21 cellular contexts compared by ENCODE assay signal in genomic region chrX:122586831-122587230, GRCh38.
"Had no signal": no experiment of that assay in that cellular context is flagged by ENCODE, and none has a peak within 500 bp of the region (broad histone marks: within the 10 kb centered on the region; RNA-seq: fewer than 3 reads in every experiment).

No MANE protein-coding gene starts in this region.

- ATAC-seq: heart right ventricle; natural killer cell; pancreas; right lobe of liver; stimulated activated memory B cell treated with anti-CD40 and anti-IgM and Interleukin-4, amounts not matched to agents 10 μg/mL and 1 μg/mL and 100 μg/mL, for 72 hours; T-helper 17 cell had no signal

- H3K9me3 ChIP-seq: heart right ventricle, pancreas, right lobe of liver, spleen, thoracic aorta, upper lobe of left lung had no signal

- H3K27ac ChIP-seq: coronary artery, heart right ventricle, pancreas, right lobe of liver, spleen, thoracic aorta, upper lobe of left lung, WERI-Rb-1 had no signal

- H3K4me3 Mint-ChIP-seq: activated naive CD8-positive, alpha-beta T cell; activated T-helper 1 cell treated with anti-CD3 and anti-CD28 coated beads, Interleukin-12 subunit alpha, Interleukin-12 subunit beta, Interleukin-2, Interleukin-4 antibody, amounts not matched to agents 30 ng/mL and 10 ng/mL and 1 ng/mL, durations not matched to agents 14 hours and 24 hours and 36 hours; central memory CD8-positive, alpha-beta T cell; natural killer cell; stimulated activated memory B cell treated with anti-CD40 and anti-IgM and Interleukin-4, amounts not matched to agents 10 μg/mL and 1 μg/mL and 100 μg/mL, for 72 hours; T-helper 17 cell had no signal

- H3K4me1 Mint-ChIP-seq: central memory CD8-positive, alpha-beta T cell; natural killer cell; stimulated activated memory B cell treated with anti-CD40 and anti-IgM and Interleukin-4, amounts not matched to agents 10 μg/mL and 1 μg/mL and 100 μg/mL, for 72 hours; T-helper 17 cell had no signal

- H3K36me3 Mint-ChIP-seq: activated naive CD8-positive, alpha-beta T cell; natural killer cell; stimulated activated memory B cell treated with anti-CD40 and anti-IgM and Interleukin-4, amounts not matched to agents 10 μg/mL and 1 μg/mL and 100 μg/mL, for 72 hours had no signal

- H3K27me3 ChIP-seq: heart right ventricle, pancreas, right lobe of liver, spleen, upper lobe of left lung had no signal

- H3K27ac Mint-ChIP-seq: activated naive CD8-positive, alpha-beta T cell; activated T-helper 1 cell treated with anti-CD3 and anti-CD28 coated beads, Interleukin-12 subunit alpha, Interleukin-12 subunit beta, Interleukin-2, Interleukin-4 antibody, amounts not matched to agents 30 ng/mL and 10 ng/mL and 1 ng/mL, durations not matched to agents 14 hours and 24 hours and 36 hours; natural killer cell; stimulated activated memory B cell treated with anti-CD40 and anti-IgM and Interleukin-4, amounts not matched to agents 10 μg/mL and 1 μg/mL and 100 μg/mL, for 72 hours; T-helper 17 cell had no signal

- H3K4me1 ChIP-seq: heart right ventricle, pancreas, right lobe of liver, spleen, upper lobe of left lung had no signal

- DNase-seq: activated CD4-positive, alpha-beta T cell treated with anti-CD3 and anti-CD28 coated beads for 1 hour; activated gamma-delta T cell treated with Interleukin-2 at 50 U/mL for 16 hours; activated T-cell treated with anti-CD3 and anti-CD28 coated beads for 4 hours; amygdala; erythroblast; heart right ventricle; mesendoderm; natural killer cell; pancreas; right lobe of liver; spleen; stimulated activated CD4-positive, alpha-beta T cell treated with anti-CD3 and anti-CD28 coated beads, Interleukin-4, amount 100 ng/mL, for 4 hours; T-helper 17 cell; upper lobe of left lung; WERI-Rb-1 had no signal

- H3K4me3 ChIP-seq: coronary artery, heart right ventricle, pancreas, right lobe of liver, spleen, thoracic aorta, upper lobe of left lung had no signal

- H3K36me3 ChIP-seq: heart right ventricle, pancreas, right lobe of liver, spleen, thoracic aorta, upper lobe of left lung, WERI-Rb-1 had no signal

- H3K9me3 Mint-ChIP-seq: activated T-helper 1 cell treated with anti-CD3 and anti-CD28 coated beads, Interleukin-12 subunit alpha, Interleukin-12 subunit beta, Interleukin-2, Interleukin-4 antibody, amounts not matched to agents 30 ng/mL and 10 ng/mL and 1 ng/mL, durations not matched to agents 14 hours and 24 hours and 36 hours; central memory CD8-positive, alpha-beta T cell; stimulated activated memory B cell treated with anti-CD40 and anti-IgM and Interleukin-4, amounts not matched to agents 10 μg/mL and 1 μg/mL and 100 μg/mL, for 72 hours had no signal

- H3K27me3 Mint-ChIP-seq: activated naive CD8-positive, alpha-beta T cell; central memory CD8-positive, alpha-beta T cell; stimulated activated memory B cell treated with anti-CD40 and anti-IgM and Interleukin-4, amounts not matched to agents 10 μg/mL and 1 μg/mL and 100 μg/mL, for 72 hours; T-helper 17 cell had no signal
